In genomic region chr7:44018857-44019807, GRCh38 we compare ENCODE assay signal across 8 cellular contexts. TPM values are rescaled to one million over a fixed set of nuclear protein-coding genes. Genes with fewer than 3 reads are reported as not detected.
DNase-seq lines count a peak whose midpoint lies in the region; ATAC-seq and TF ChIP-seq lines count a peak whose summit lies in the region.
"Not testable (repeated sequence)": the region's sequence is repeated elsewhere in the genome, so short reads cannot be mapped to it uniquely, and the experiment has no call there.

No MANE protein-coding gene starts in this region.

- H3K4me1 Mint-ChIP-seq in neural crest cell, result peaks cover 12% of the 10 kb centered on the region
- peaks cover 36% of the 10 kb centered on the region for H3K4me1 Mint-ChIP-seq in stimulated activated naive CD8-positive, alpha-beta T cell treated with anti-CD3 and anti-CD28 coated beads, Interleukin-15, amount 100 ng/mL, for 72 hours

- DNase-seq in GM03348 (ENCODE audit: low spot score) (peak; percentile 99), HAP-1 (ENCODE audit: low spot score in 2 of 2) (peak; percentile 85 to 98), fibroblast of villous mesenchyme (ENCODE audit: low read depth) (peak; percentile 96), neural crest cell (ENCODE audit: low read depth, low spot score) (peak; percentile 99)
- peak; percentile 100 for DNase-seq in activated effector memory CD4-positive, alpha-beta T cell treated with anti-CD3 and anti-CD28 coated beads, Interleukin-2, amount 50 U/mL, for 16 hours
- peak; percentile 100 for DNase-seq in stimulated activated naive CD8-positive, alpha-beta T cell treated with anti-CD3 and anti-CD28 coated beads, Interleukin-15, amount 100 ng/mL, for 72 hours

- not testable (repeated sequence) for H3K36me3 Mint-ChIP-seq in neural crest cell (ENCODE audit: low read depth)

- H2AFZ ChIP-seq in Loucy (ENCODE audit: low read length), result peak overlapping the region; percentile 70

- peak overlapping the region; percentile 63 for H3K4me2 ChIP-seq in Loucy (ENCODE audit: low read depth, low read length, poor library complexity, severe bottlenecking)

- H3K9me2 ChIP-seq in Loucy (replicated peaks; ENCODE audit: low read depth, low read length), result not testable (repeated sequence)

- not testable (repeated sequence) for H3K36me3 ChIP-seq in HAP-1 (replicated peaks); Loucy (ENCODE audit: insufficient read depth, low read length)

- TF ChIP-seq CTCF in Loucy (conservative IDR thresholded peaks at IDR 0.05; ENCODE audit: low read length) (peak; percentile 62), fibroblast of villous mesenchyme (IDR thresholded peaks at IDR 0.05; ENCODE audit: insufficient read depth, low read depth, low read length) (peak; percentile 59), neural crest cell (conservative IDR thresholded peaks at IDR 0.05) (peak; percentile 79)

- peak overlapping the region; percentile 83 for H3K9ac ChIP-seq in Loucy (ENCODE audit: low read depth, low read length, poor library complexity, severe bottlenecking)

- peak overlapping the region; percentile 92 for H3K27ac Mint-ChIP-seq in neural crest cell (ENCODE audit: unreplicated experiment)
- peak overlapping the region; percentile 81 to 95 for H3K27ac Mint-ChIP-seq in stimulated activated naive CD8-positive, alpha-beta T cell treated with anti-CD3 and anti-CD28 coated beads, Interleukin-15, amount 100 ng/mL, for 72 hours

- H3K4me1 ChIP-seq in HAP-1; Loucy (ENCODE audit: insufficient read depth, low read length, poor library complexity, severe bottlenecking): not testable (repeated sequence)

- peak overlapping the region; percentile 94 for H3K4me3 Mint-ChIP-seq in neural crest cell
- H3K4me3 Mint-ChIP-seq in stimulated activated naive CD8-positive, alpha-beta T cell treated with anti-CD3 and anti-CD28 coated beads, Interleukin-15, amount 100 ng/mL, for 72 hours, result peak overlapping the region; percentile 81 to 87

- not testable (repeated sequence) for H3K27me3 ChIP-seq in HAP-1 (ENCODE audit: low read depth); Loucy (ENCODE audit: insufficient read depth, low read length, poor library complexity, severe bottlenecking)

- H3K9me3 Mint-ChIP-seq in neural crest cell; stimulated activated naive CD8-positive, alpha-beta T cell treated with anti-CD3 and anti-CD28 coated beads, Interleukin-15, amount 100 ng/mL, for 72 hours: not testable (repeated sequence)

- H3K79me2 ChIP-seq in Loucy (ENCODE audit: insufficient read depth, low read length), result peaks cover 15% of the 10 kb centered on the region; the same call in 1 of the 2 replicates

- H3K9me3 ChIP-seq in HAP-1; Loucy (ENCODE audit: insufficient read depth, low read depth, low read length): not testable (repeated sequence)

- peak; percentile 63 for TF ChIP-seq POLR2A in Raji (IDR thresholded peaks at IDR 0.05; ENCODE audit: insufficient read depth, low read depth, low read length)

- peak; percentile 96 for ATAC-seq in stimulated activated naive CD8-positive, alpha-beta T cell treated with anti-CD3 and anti-CD28 coated beads, Interleukin-15, amount 100 ng/mL, for 72 hours

- peak overlapping the region; percentile 87 for H3K4me3 ChIP-seq in HAP-1
- H3K4me3 ChIP-seq in Loucy (ENCODE audit: low read length, poor library complexity, severe bottlenecking), result peak overlapping the region; percentile 90
- peak overlapping the region; percentile 75 for H3K4me3 ChIP-seq in fibroblast of villous mesenchyme (ENCODE audit: low read depth, low read length)

- in situ Hi-C loops in HAP-1 (cut with MboI; ENCODE audit: low sequenced_read_pairs), result not testable (repeated sequence)

- not testable (repeated sequence) for H4K20me1 ChIP-seq in Loucy (ENCODE audit: insufficient read depth, low read length, poor library complexity, severe bottlenecking)

- H3K27me3 Mint-ChIP-seq in neural crest cell (ENCODE audit: low read depth); stimulated activated naive CD8-positive, alpha-beta T cell treated with anti-CD3 and anti-CD28 coated beads, Interleukin-15, amount 100 ng/mL, for 72 hours: not testable (repeated sequence)

- not testable (repeated sequence) for H3F3A ChIP-seq in Loucy (ENCODE audit: low read depth)

RNA-seq across cellular contexts. Expression of gene SPDYE1, which starts 21.4 kb away (rescaled TPM):
- total RNA-seq in fibroblast of villous mesenchyme, result not detected in 2 replicates
- total RNA-seq in neural crest cell, result not detected in 2 replicates

RNA-seq across cellular contexts. Expression of gene DBNL, which starts 25.4 kb away (rescaled TPM):
- total RNA-seq in fibroblast of villous mesenchyme (87.6 and 97.2 TPM in 2 replicates), neural crest cell (74.1 and 74.6 TPM in 2 replicates)

RNA-seq across cellular contexts. Expression of gene PGAM2, which starts 46.2 kb away (rescaled TPM):
- total RNA-seq in fibroblast of villous mesenchyme, result under 0.01 and 0.32 TPM in 2 replicates
- total RNA-seq in neural crest cell, result 1.8 and 2.4 TPM in 2 replicates

Comparison
In these comparisons a context has a peak if more than half of its experiments do, and no peak if none do; other contexts are left out.
1. Peak in every context shown above with its lines: DNase-seq, ATAC-seq and H3K4me3 ChIP-seq.